8 cellular contexts compared by ENCODE assay signal in genomic region chr3:13484861-13485590, GRCh38. TPM values are rescaled to one million over a fixed set of nuclear protein-coding genes. Genes with fewer than 3 reads are reported as not detected.
DNase-seq lines count a peak whose midpoint lies in the region; ATAC-seq and TF ChIP-seq lines count a peak whose summit lies in the region.

No MANE protein-coding gene starts in this region.

- H3K9me3 ChIP-seq in T-helper 17 cell (ENCODE audit: control insufficient read depth, low read length, poor library complexity, severe bottlenecking), result no peaks in the 10 kb centered on the region

- no peaks in the 10 kb centered on the region for H3K27me3 Mint-ChIP-seq in stimulated activated naive CD8-positive, alpha-beta T cell treated with anti-CD3 and anti-CD28 coated beads, Interleukin-15, amount 100 ng/mL, for 72 hours
- H3K27me3 Mint-ChIP-seq in T-helper 17 cell, result no peaks in the 10 kb centered on the region

- no peak overlapping the region for H3K4me3 Mint-ChIP-seq in stimulated activated naive CD8-positive, alpha-beta T cell treated with anti-CD3 and anti-CD28 coated beads, Interleukin-15, amount 100 ng/mL, for 72 hours
- no peak overlapping the region for H3K4me3 Mint-ChIP-seq in T-helper 17 cell

- TF ChIP-seq CTCF in foreskin keratinocyte (conservative IDR thresholded peaks at IDR 0.05), result no peak

- no peaks in the 10 kb centered on the region for H3K27me3 ChIP-seq in foreskin keratinocyte

- peaks cover 13% of the 10 kb centered on the region for H3K4me1 ChIP-seq in foreskin keratinocyte

- DNase-seq in stimulated activated naive CD8-positive, alpha-beta T cell treated with anti-CD3 and anti-CD28 coated beads, Interleukin-15, amount 100 ng/mL, for 72 hours, result no peak
- no peak for DNase-seq in stimulated activated naive CD8-positive, alpha-beta T cell treated with anti-CD3 and anti-CD28 coated beads, Interleukin-15, Interleukin-2, amounts not matched to agents 100 U/mL and 50 U/mL, for 24 hours
- no peak for DNase-seq in T-helper 17 cell
- DNase-seq in foreskin keratinocyte, result peak in 1 of 2 donors; percentile 77
- peak; percentile 37 for DNase-seq in pons (ENCODE audit: low spot score)
- no peak for DNase-seq in cortex of kidney (lab: John Stamatoyannopoulos, UW)

- peak overlapping the region; percentile 42 for H3K27ac ChIP-seq in foreskin keratinocyte

- peaks cover 33% of the 10 kb centered on the region for H3K4me1 Mint-ChIP-seq in stimulated activated naive CD8-positive, alpha-beta T cell treated with anti-CD3 and anti-CD28 coated beads, Interleukin-15, amount 100 ng/mL, for 72 hours
- peaks cover 27% of the 10 kb centered on the region for H3K4me1 Mint-ChIP-seq in T-helper 17 cell

- H3K9me3 Mint-ChIP-seq in stimulated activated naive CD8-positive, alpha-beta T cell treated with anti-CD3 and anti-CD28 coated beads, Interleukin-15, amount 100 ng/mL, for 72 hours, result no peaks in the 10 kb centered on the region

- no peaks in the 10 kb centered on the region for H3K36me3 Mint-ChIP-seq in T-helper 17 cell (ENCODE audit: low read depth)

- no peak for ATAC-seq in stimulated activated naive CD8-positive, alpha-beta T cell treated with anti-CD3 and anti-CD28 coated beads, Interleukin-15, amount 100 ng/mL, for 72 hours
- ATAC-seq in stimulated activated naive CD8-positive, alpha-beta T cell treated with anti-CD3 and anti-CD28 coated beads, Interleukin-15, Interleukin-2, amounts not matched to agents 100 U/mL and 50 U/mL, for 24 hours, result no peak
- ATAC-seq in T-helper 17 cell (no peak), foreskin keratinocyte (peak; percentile 62), HG02870 (IDR thresholded peaks at IDR 0.05; ENCODE audit: unreplicated experiment) (no peak), GM19395 (IDR thresholded peaks at IDR 0.05; ENCODE audit: unreplicated experiment) (no peak)

- peak overlapping the region; percentile 19 to 66 for H3K27ac Mint-ChIP-seq in stimulated activated naive CD8-positive, alpha-beta T cell treated with anti-CD3 and anti-CD28 coated beads, Interleukin-15, amount 100 ng/mL, for 72 hours
- H3K27ac Mint-ChIP-seq in T-helper 17 cell, result peak overlapping the region; percentile 91

RNA-seq across cellular contexts. Expression of gene HDAC11, which starts 4.9 kb away (rescaled TPM):
- total RNA-seq in T-helper 17 cell (1 to 10 TPM; 2.3 to 6.1 TPM), foreskin keratinocyte (13.3 and 13.5 TPM in 2 replicates)
- polyA plus RNA-seq in foreskin keratinocyte, result 13.8 and 14.9 TPM in 2 replicates
